In genomic region chr4:1022051-1022738, GRCh38 we compare ENCODE assay signal across 27 cellular contexts. TPM values are rescaled to one million over a fixed set of nuclear protein-coding genes. Genes with fewer than 3 reads are reported as not detected.
"Had no signal": no experiment of that assay in that cellular context is flagged by ENCODE, and none has a peak within 500 bp of the region (broad histone marks: within the 10 kb centered on the region; RNA-seq: fewer than 3 reads in every experiment).

No MANE protein-coding gene starts in this region.

- H3K4me1 Mint-ChIP-seq: activated naive CD8-positive, alpha-beta T cell treated with anti-CD3 and anti-CD28 coated beads, Interleukin-2, amount 50 U/mL, for 24 hours; WTC11 had no signal

- H3K9me3 ChIP-seq: heart right ventricle, left lung, lower lobe of right lung, spleen, thyroid gland, upper lobe of left lung, vagina had no signal

- H3K27ac Mint-ChIP-seq: activated CD8-positive, alpha-beta memory T cell treated with anti-CD3 and anti-CD28 coated beads, Interleukin-2, amount 10 ng/mL, durations not matched to agents 7 days and 5 days; activated CD8-positive, alpha-beta T cell treated with anti-CD3 and anti-CD28 coated beads, Interleukin-2, amount 10 ng/mL, durations not matched to agents 7 days and 5 days; activated naive CD4-positive, alpha-beta T cell treated with anti-CD3 and anti-CD28 coated beads, Interleukin-2, amount 50 U/mL, for 24 hours; activated naive CD8-positive, alpha-beta T cell treated with anti-CD3 and anti-CD28 coated beads, Interleukin-2, amount 50 U/mL, for 24 hours; activated T-helper 2 cell treated with anti-CD3 and anti-CD28 coated beads, Interferon-gamma antibody, Interleukin-2, Interleukin-4, amounts not matched to agents 10 μg/mL and 5 μg/mL and 100 μg/mL, durations not matched to agents 14 hours and 24 hours and 36 hours; stimulated activated naive CD8-positive, alpha-beta T cell treated with anti-CD3 and anti-CD28 coated beads, Interleukin-15, Interleukin-2, amounts not matched to agents 100 ng/mL and 50 ng/mL, for 24 hours; T-helper 17 cell; WTC11 had no signal

- H3K36me3 Mint-ChIP-seq: activated CD8-positive, alpha-beta memory T cell treated with anti-CD3 and anti-CD28 coated beads, Interleukin-2, amount 10 ng/mL, durations not matched to agents 7 days and 5 days had no signal

- ATAC-seq: activated CD8-positive, alpha-beta memory T cell treated with anti-CD3 and anti-CD28 coated beads, Interleukin-2, amount 10 ng/mL, durations not matched to agents 7 days and 5 days; activated CD8-positive, alpha-beta T cell treated with anti-CD3 and anti-CD28 coated beads, Interleukin-2, amount 10 ng/mL, durations not matched to agents 7 days and 5 days; activated naive CD8-positive, alpha-beta T cell treated with anti-CD3 and anti-CD28 coated beads, Interleukin-2, amount 50 U/mL, for 24 hours; esophagus mucosa; heart right ventricle; left lung; lower lobe of right lung; right cardiac atrium; T-helper 17 cell; WTC11 had no signal

- H3K4me3 Mint-ChIP-seq: activated CD8-positive, alpha-beta memory T cell treated with anti-CD3 and anti-CD28 coated beads, Interleukin-2, amount 10 ng/mL, durations not matched to agents 7 days and 5 days; activated CD8-positive, alpha-beta T cell treated with anti-CD3 and anti-CD28 coated beads, Interleukin-2, amount 10 ng/mL, durations not matched to agents 7 days and 5 days; activated naive CD4-positive, alpha-beta T cell treated with anti-CD3 and anti-CD28 coated beads, Interleukin-2, amount 50 U/mL, for 24 hours; activated naive CD8-positive, alpha-beta T cell treated with anti-CD3 and anti-CD28 coated beads, Interleukin-2, amount 50 U/mL, for 24 hours; stimulated activated naive CD8-positive, alpha-beta T cell treated with anti-CD3 and anti-CD28 coated beads, Interleukin-15, Interleukin-2, amounts not matched to agents 100 ng/mL and 50 ng/mL, for 24 hours; WTC11 had no signal

- H3K27me3 ChIP-seq: heart right ventricle, spleen, thyroid gland, upper lobe of left lung, vagina had no signal

- H3K9me3 Mint-ChIP-seq: activated naive CD4-positive, alpha-beta T cell treated with anti-CD3 and anti-CD28 coated beads, Interleukin-2, amount 50 U/mL, for 24 hours; activated naive CD8-positive, alpha-beta T cell treated with anti-CD3 and anti-CD28 coated beads, Interleukin-2, amount 50 U/mL, for 24 hours; activated T-helper 2 cell treated with anti-CD3 and anti-CD28 coated beads, Interferon-gamma antibody, Interleukin-2, Interleukin-4, amounts not matched to agents 10 μg/mL and 5 μg/mL and 100 μg/mL, durations not matched to agents 14 hours and 24 hours and 36 hours; stimulated activated naive CD8-positive, alpha-beta T cell treated with anti-CD3 and anti-CD28 coated beads, Interleukin-15, Interleukin-2, amounts not matched to agents 100 ng/mL and 50 ng/mL, for 24 hours; WTC11 had no signal

- H3K4me3 ChIP-seq: heart right ventricle, left lung, lower lobe of right lung, spleen, thyroid gland, upper lobe of left lung, vagina had no signal

- H3K4me1 ChIP-seq: left lung, lower lobe of right lung, upper lobe of left lung, vagina had no signal

- H3K27me3 Mint-ChIP-seq: activated CD8-positive, alpha-beta memory T cell treated with anti-CD3 and anti-CD28 coated beads, Interleukin-2, amount 10 ng/mL, durations not matched to agents 7 days and 5 days; activated naive CD4-positive, alpha-beta T cell treated with anti-CD3 and anti-CD28 coated beads, Interleukin-2, amount 50 U/mL, for 24 hours; activated naive CD8-positive, alpha-beta T cell treated with anti-CD3 and anti-CD28 coated beads, Interleukin-2, amount 50 U/mL, for 24 hours; stimulated activated naive CD8-positive, alpha-beta T cell treated with anti-CD3 and anti-CD28 coated beads, Interleukin-15, Interleukin-2, amounts not matched to agents 100 ng/mL and 50 ng/mL, for 24 hours; T-helper 17 cell had no signal

- H3K27ac ChIP-seq: heart right ventricle, left lung, lower lobe of right lung, thyroid gland, upper lobe of left lung, vagina had no signal

- FAIRE-seq: endothelial cell of umbilical vein had no signal

- DNase-seq: activated CD4-positive, alpha-beta T cell treated with anti-CD3 and anti-CD28 coated beads, Interleukin-2, amount 50 U/mL, for 1 hour; activated CD8-positive, alpha-beta memory T cell treated with anti-CD3 and anti-CD28 coated beads, Interleukin-2, amount 10 ng/mL, durations not matched to agents 7 days and 5 days; activated CD8-positive, alpha-beta T cell treated with anti-CD3 and anti-CD28 coated beads, Interleukin-2, amount 10 ng/mL, durations not matched to agents 7 days and 5 days; activated naive CD8-positive, alpha-beta T cell treated with anti-CD3 and anti-CD28 coated beads, Interleukin-2, amount 50 U/mL, for 24 hours; activated T-cell treated with anti-CD3 and anti-CD28 coated beads, Interleukin-2, amount 50 U/mL, for 48 hours; amygdala; caudate nucleus; foreskin fibroblast; heart right ventricle; kidney glomerular epithelial cell; left lung; lower lobe of right lung; mesendoderm; occipital lobe; right cardiac atrium; spleen; T-helper 17 cell; T1000; thyroid gland had no signal

RNA-seq across cellular contexts. Expression of gene SLC26A1, which starts 29.0 kb away (rescaled TPM):
- total RNA-seq: activated CD8-positive, alpha-beta memory T cell treated with anti-CD3 and anti-CD28 coated beads, Interleukin-2, amount 10 ng/mL, durations not matched to agents 7 days and 5 days; endothelial cell of umbilical vein; esophagus mucosa had no signal
